31 cellular contexts compared by ENCODE assay signal in the genomic region with DNA sequence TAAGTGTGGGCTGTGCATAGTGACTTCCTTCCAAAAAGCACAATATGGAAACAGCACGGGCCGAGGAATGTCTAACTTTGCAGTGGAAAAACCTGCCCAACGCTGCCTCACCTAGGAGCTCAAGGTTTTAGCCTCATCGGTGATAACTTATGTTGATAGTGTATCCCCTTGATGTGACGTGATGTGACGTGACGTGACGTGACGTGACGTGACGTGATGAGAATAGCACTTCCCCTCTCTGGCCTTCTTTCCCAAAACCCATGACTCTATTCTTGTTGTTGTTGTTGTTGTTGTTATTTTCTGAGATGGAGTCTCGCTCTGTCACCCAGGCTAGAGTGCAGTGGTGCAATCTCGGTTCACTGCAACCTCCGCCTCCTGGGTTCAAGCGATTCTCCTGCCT.
"Had no signal": no experiment of that assay in that cellular context is flagged by ENCODE, and none has a peak within 500 bp of the region (broad histone marks: within the 10 kb centered on the region; RNA-seq: fewer than 3 reads in every experiment).

No MANE protein-coding gene starts in this region.

- H3K4me1 Mint-ChIP-seq: T-cell had no signal

- H3K4me3 ChIP-seq: MG63, PC-9, SJCRH30, SK-N-MC had no signal

- H3K9me3 ChIP-seq: MG63, SJCRH30 had no signal

- H3K27me3 ChIP-seq: MG63, SJCRH30 had no signal

- H3K9me3 Mint-ChIP-seq: T-cell had no signal

- H3K4me2 ChIP-seq: PC-9 had no signal

- H2AFZ ChIP-seq: PC-9 had no signal

- H3K36me3 Mint-ChIP-seq: T-cell had no signal

- H3K4me1 ChIP-seq: SJCRH30 had no signal

- H3K36me3 ChIP-seq: MG63, SJCRH30 had no signal

- H3K27ac Mint-ChIP-seq: T-cell had no signal

- DNase-seq: Karpas-422, MG63, MV-4-11, NCI-H1092, NCI-H1105, NCI-H1417 treated with DMSO at 0.1 percent for 48 hours, NCI-H1436 treated with DMSO at 0.1 percent for 48 hours, NCI-H1694 treated with DMSO at 0.1 percent for 48 hours, NCI-H187 treated with DMSO at 0.1 percent for 48 hours, NCI-H2029, NCI-H2081, NCI-H2171, NCI-H226, NCI-H446 treated with DMSO at 0.1 percent for 48 hours, NCI-H510A, NCI-H524, NCI-H526, NCI-H69, NCI-H748 treated with DMSO at 0.1 percent for 48 hours, NCI-H82, PC-9, SHP77, SIG-M5, SJCRH30, T-cell had no signal

- H3K27ac ChIP-seq: PC-9, RWPE1, SJCRH30, SK-N-MC had no signal

- H3K4me3 Mint-ChIP-seq: T-cell had no signal

- ATAC-seq: Panc1, Right ventricle myocardium inferior, SK-N-SH treated with all-trans-retinoic acid at 6 μM for 48 hours, T-cell had no signal

- FAIRE-seq: RCC 7860 had no signal
